Comparison of ENCODE assay signal across 1 cellular context in genomic region chr20:63707558-63708300, GRCh38.
A peak's percentile ranks its signal among the peaks of the same experiment; 100 is the strongest.
TF ChIP-seq lines count a peak whose summit lies in the region.

ARFRP1 (minus strand) TSS chr20:63707976; CDS start chr20:63707091, 885 bp downstream.
ZGPAT (plus strand) TSS chr20:63708039; CDS start chr20:63708581, 542 bp downstream.

TF ChIP-seq in HepG2, 621 proteins besides CTCF, POLR2A, EP300 and RAD21 (continued from another document and continues in another):
- TF ChIP-seq ZNF280B (CRISPR knock-in tag; IDR thresholded peaks at IDR 0.05; ENCODE audit: borderline replicate concordance) (peak; percentile 85; the same call in 1 of the 2 replicates), FOXJ3 (CRISPR knock-in tag; IDR thresholded peaks at IDR 0.05; ENCODE audit: borderline replicate concordance) (no peak; the same call in 1 of the 2 replicates), NCOR1 (IDR thresholded peaks at IDR 0.05; ENCODE audit: borderline replicate concordance, low read length) (peak; percentile 72; the same call in 1 of the 2 replicates), ZNF614 (CRISPR knock-in tag; IDR thresholded peaks at IDR 0.05; ENCODE audit: borderline replicate concordance) (peak; percentile 49; the same call in 1 of the 2 replicates), ZNF263 (CRISPR knock-in tag; IDR thresholded peaks at IDR 0.05) (peak; percentile 79), ZNF800 (CRISPR knock-in tag; IDR thresholded peaks at IDR 0.05) (peak; percentile 80; the same call in 1 of the 2 replicates), ZNF180 (CRISPR knock-in tag; IDR thresholded peaks at IDR 0.05; ENCODE audit: borderline replicate concordance, low read depth) (no peak; the same call in none of the 2 replicates), CERS6 (CRISPR knock-in tag; IDR thresholded peaks at IDR 0.05) (no peak), ZNF652 (CRISPR knock-in tag; IDR thresholded peaks at IDR 0.05; ENCODE audit: borderline replicate concordance, low read depth) (no peak), TRIM22 (IDR thresholded peaks at IDR 0.05) (no peak), ZNF234 (CRISPR knock-in tag; conservative IDR thresholded peaks at IDR 0.05) (peak; percentile 73), PATZ1 (CRISPR knock-in tag; IDR thresholded peaks at IDR 0.05) (peak; percentile 86), SRY (CRISPR knock-in tag; IDR thresholded peaks at IDR 0.05) (peak; percentile 98; the same call in 1 of the 2 replicates), ZNF512 (CRISPR knock-in tag; IDR thresholded peaks at IDR 0.05) (no peak), ZBTB7B (CRISPR knock-in tag; IDR thresholded peaks at IDR 0.05) (peak; percentile 88), REL (CRISPR knock-in tag; conservative IDR thresholded peaks at IDR 0.05) (peak; percentile 69; the same call in 1 of the 2 replicates), LBX2 (CRISPR knock-in tag; IDR thresholded peaks at IDR 0.05; ENCODE audit: borderline replicate concordance) (peak; percentile 97), MLLT10 (CRISPR knock-in tag; IDR thresholded peaks at IDR 0.05) (no peak), TFDP2 (CRISPR knock-in tag; IDR thresholded peaks at IDR 0.05) (peak; percentile 91), GPN1 (CRISPR knock-in tag; IDR thresholded peaks at IDR 0.05; ENCODE audit: borderline replicate concordance) (peak; percentile 83; the same call in 1 of the 2 replicates), FLYWCH1 (CRISPR knock-in tag; IDR thresholded peaks at IDR 0.05) (no peak), ZSCAN25 (CRISPR knock-in tag; IDR thresholded peaks at IDR 0.05) (peak; percentile 89), HMGXB3 (CRISPR knock-in tag; IDR thresholded peaks at IDR 0.05; ENCODE audit: borderline replicate concordance) (peak; percentile 85), ELF1 (CRISPR knock-in tag; IDR thresholded peaks at IDR 0.05) (peak; percentile 94), EHMT2 (IDR thresholded peaks at IDR 0.05; ENCODE audit: borderline replicate concordance, low read depth, low read length) (no peak), ZNF260 (CRISPR knock-in tag; IDR thresholded peaks at IDR 0.05; ENCODE audit: borderline replicate concordance, low read depth) (no peak), ZNF253 (CRISPR knock-in tag; IDR thresholded peaks at IDR 0.05; ENCODE audit: borderline replicate concordance) (peak; percentile 86), XRCC5 (optimal IDR thresholded peaks at IDR 0.05; ENCODE audit: low read length) (peak; percentile 89), ZNF619 (CRISPR knock-in tag; IDR thresholded peaks at IDR 0.05) (peak; percentile 98; the same call in 1 of the 2 replicates), KAT8 (CRISPR knock-in tag; IDR thresholded peaks at IDR 0.05) (peak; percentile 99), ZBTB8A (CRISPR knock-in tag; IDR thresholded peaks at IDR 0.05; ENCODE audit: borderline replicate concordance, low read depth) (no peak), REPIN1 (CRISPR knock-in tag; IDR thresholded peaks at IDR 0.05; ENCODE audit: borderline replicate concordance, low read depth) (peak; percentile 93), E2F1 (CRISPR knock-in tag; IDR thresholded peaks at IDR 0.05) (peak; percentile 94), AGO1 (IDR thresholded peaks at IDR 0.05; ENCODE audit: low read depth, low read length, poor library complexity, severe bottlenecking) (peak; percentile 41), ESRRA (CRISPR knock-in tag; IDR thresholded peaks at IDR 0.05; ENCODE audit: low read depth) (peak; percentile 96), MATR3 (CRISPR knock-in tag; IDR thresholded peaks at IDR 0.05) (peak; percentile 31; the same call in 1 of the 2 replicates), MAFK (conservative IDR thresholded peaks at IDR 0.05 in 1 of 2, IDR thresholded peaks at IDR 0.05 in 1 of 2; ENCODE audit: low read length in 2 of 2) (no peak), MAFF (IDR thresholded peaks at IDR 0.05; ENCODE audit: low read depth, low read length) (no peak; the same call in 1 of the 2 replicates), SMC3 (IDR thresholded peaks at IDR 0.05; ENCODE audit: low read length) (no peak), GATA4 (IDR thresholded peaks at IDR 0.05; ENCODE audit: borderline replicate concordance, low read depth) (peak; percentile 18; the same call in 1 of the 2 replicates), MIXL1 (CRISPR knock-in tag; IDR thresholded peaks at IDR 0.05) (peak; percentile 90), KLF11 (CRISPR knock-in tag; IDR thresholded peaks at IDR 0.05) (no peak), POLR2G (IDR thresholded peaks at IDR 0.05; ENCODE audit: low read depth, low read length) (peak; percentile 93), ZNF12 (CRISPR knock-in tag; IDR thresholded peaks at IDR 0.05) (no peak; the same call in 1 of the 2 replicates), MXD1 (CRISPR knock-in tag; IDR thresholded peaks at IDR 0.05) (peak; percentile 94), MTF2 (CRISPR knock-in tag; IDR thresholded peaks at IDR 0.05; ENCODE audit: borderline replicate concordance) (peak; percentile 100), FOXC1 (CRISPR knock-in tag; IDR thresholded peaks at IDR 0.05; ENCODE audit: borderline replicate concordance) (peak; percentile 83; the same call in 1 of the 2 replicates)
